31 cellular contexts compared by ENCODE assay signal in genomic region chr11:4060182-4060923, GRCh38. TPM values are rescaled to one million over a fixed set of nuclear protein-coding genes. Genes with fewer than 3 reads are reported as not detected.
A peak's percentile ranks its signal among the peaks of the same experiment; 100 is the strongest.
DNase-seq lines count a peak whose midpoint lies in the region; ATAC-seq and TF ChIP-seq lines count a peak whose summit lies in the region.
"Had no signal": no experiment of that assay in that cellular context is flagged by ENCODE, and none has a peak within 500 bp of the region (broad histone marks: within the 10 kb centered on the region; RNA-seq: fewer than 3 reads in every experiment).

No MANE protein-coding gene starts in this region.

- no peak for TF ChIP-seq EP300 in transverse colon (IDR thresholded peaks at IDR 0.05; ENCODE audit: low read depth)

- H3K27me3 Mint-ChIP-seq in central memory CD8-positive, alpha-beta T cell = no peaks in the 10 kb centered on the region
- H3K27me3 Mint-ChIP-seq: activated CD4-positive, alpha-beta T cell treated with anti-CD3 and anti-CD28 coated beads for 36 hours; dendritic cell treated with granulocyte-macrophage colony-stimulating factor and Interleukin-4, amounts not matched to agents 40 ng/mL and 50 ng/mL, for 4 days; IgD-negative memory B cell had no signal

- H3K36me3 Mint-ChIP-seq in central memory CD8-positive, alpha-beta T cell (ENCODE audit: insufficient read depth) = peaks cover 28% of the 10 kb centered on the region
- H3K36me3 Mint-ChIP-seq: natural killer cell had no signal

- H3K4me1 Mint-ChIP-seq in central memory CD8-positive, alpha-beta T cell = peaks cover 42% of the 10 kb centered on the region
- H3K4me1 Mint-ChIP-seq: GM23338 had no signal

- H3K9me3 Mint-ChIP-seq in central memory CD8-positive, alpha-beta T cell = no peaks in the 10 kb centered on the region
- H3K9me3 Mint-ChIP-seq: dendritic cell treated with granulocyte-macrophage colony-stimulating factor and Interleukin-4, amounts not matched to agents 40 ng/mL and 50 ng/mL, for 4 days; GM23338; IgD-negative memory B cell; natural killer cell; T-helper 2 cell treated with Interferon-gamma antibody and Interleukin-4, amounts not matched to agents 5 μg/mL and 100 μg/mL, for 36 hours had no signal

- peaks cover 4 to 11% (median 5%) of the 10 kb centered on the region in 4 donors for H3K36me3 ChIP-seq in right lobe of liver
- peaks cover 0 to 7% (median 0%) of the 10 kb centered on the region in 4 donors for H3K36me3 ChIP-seq in transverse colon

- H3K4me3 ChIP-seq in right lobe of liver (no peak overlapping the region), transverse colon (no peak overlapping the region)
- H3K4me3 ChIP-seq: gastrocnemius medialis, GM23338, left lung, SK-N-MC, skin epidermis, upper lobe of right lung had no signal

- H3K4me1 ChIP-seq in right lobe of liver (peaks cover 0 to 12% (median 0%) of the 10 kb centered on the region in 4 donors), transverse colon (peaks cover 21 to 67% (median 40%) of the 10 kb centered on the region in 4 donors)

- H3K9me3 ChIP-seq in right lobe of liver (no peaks in the 10 kb centered on the region), transverse colon (no peaks in the 10 kb centered on the region)
- H3K9me3 ChIP-seq: gastrocnemius medialis, left lung, upper lobe of right lung had no signal

- 50% methylated on average over 4 of the region's 4 CpGs for WGBS in right lobe of liver (ENCODE audit: insufficient coverage, low coverage, low lambda C conversion rate, missing lambda C conversion rate)
- WGBS in transverse colon (ENCODE audit: low coverage in 1 of 2), 2 donors = 39 to 42% methylated on average over 3 to 4 of the region's 4 CpGs

- no peak for ATAC-seq in central memory CD8-positive, alpha-beta T cell (replicated peaks; ENCODE audit: extremely low read depth, poor library complexity, severe bottlenecking)
- ATAC-seq in right lobe of liver = peak in 3 of 4 donors; percentile 51 to 65 (median 56)
- ATAC-seq: activated CD4-positive, alpha-beta T cell treated with anti-CD3 and anti-CD28 coated beads for 36 hours; activated CD8-positive, alpha-beta T cell treated with anti-CD3 and anti-CD28 coated beads, Interleukin-2, amount 10 ng/mL, durations not matched to agents 7 days and 5 days; gastrocnemius medialis; GM23338; left lung; natural killer cell; upper lobe of right lung had no signal

- in situ Hi-C loops in transverse colon (cut with MboI; ENCODE audit: low pct_ligation_motif_present in 1 of 4, low pct_unique_long_range_greater_than_20kb in 1 of 4, low sequenced_read_pairs in 3 of 4) = no loop called here

- no peak overlapping the region for H3K27ac ChIP-seq in right lobe of liver
- H3K27ac ChIP-seq in transverse colon = peak overlapping the region; percentile 49 to 61 (median 60)
- H3K27ac ChIP-seq: 22Rv1, C4-2B, left lung, SK-N-MC, upper lobe of right lung had no signal

- DNase-seq in NCI-H510A treated with DMSO at 0.1 percent for 48 hours (lab: John Stamatoyannopoulos, UW) (peak; percentile 2), NCI-H510A (lab: John Stamatoyannopoulos, UW) (no peak), right lobe of liver (no peak), transverse colon (peak; percentile 33), SK-N-DZ (ENCODE audit: low spot score) (no peak), SKM-1 treated with dmso at 0.1 percent for 144 hours (lab: John Stamatoyannopoulos, UW; ENCODE audit: unreplicated experiment) (no peak), NCI-H345 (lab: John Stamatoyannopoulos, UW) (no peak)
- no peak for DNase-seq in central memory CD8-positive, alpha-beta T cell (ENCODE audit: low spot score in 2 of 2)
- DNase-seq: activated CD4-positive, alpha-beta T cell treated with anti-CD3 and anti-CD28 coated beads for 36 hours; activated CD8-positive, alpha-beta T cell treated with anti-CD3 and anti-CD28 coated beads, Interleukin-2, amount 10 ng/mL, durations not matched to agents 7 days and 5 days; activated effector memory CD4-positive, alpha-beta T cell treated with anti-CD3 and anti-CD28 coated beads, Interleukin-2, amount 50 U/mL, for 16 hours; gastrocnemius medialis; hippocampal formation; left lung; natural killer cell; NCI-H1092; NCI-H187; NCI-H2171 treated with DMSO at 0.1 percent for 48 hours; NCI-H526 treated with DMSO at 0.1 percent for 48 hours; occipital lobe; stimulated activated CD4-positive, alpha-beta T cell treated with anti-CD3 and anti-CD28 coated beads, Interleukin-1b, Interleukin-23, amount 100 ng/mL, for 48 hours; stimulated activated CD8-positive, alpha-beta memory T cell treated with anti-CD3 and anti-CD28 coated beads, Interleukin-4, amount 100 ng/mL, for 48 hours; upper lobe of right lung had no signal

- TF ChIP-seq POLR2A in right lobe of liver (IDR thresholded peaks at IDR 0.05) = no peak
- no peak for TF ChIP-seq POLR2A in transverse colon (IDR thresholded peaks at IDR 0.05)

- TF ChIP-seq CTCF in right lobe of liver (IDR thresholded peaks at IDR 0.05) = no peak
- TF ChIP-seq CTCF in transverse colon (IDR thresholded peaks at IDR 0.05) = no peak

- H3K27me3 ChIP-seq in right lobe of liver (no peaks in the 10 kb centered on the region), transverse colon (no peaks in the 10 kb centered on the region)
- H3K27me3 ChIP-seq: gastrocnemius medialis, left lung, upper lobe of right lung had no signal

- peak overlapping the region; percentile 30 for H3K27ac Mint-ChIP-seq in central memory CD8-positive, alpha-beta T cell (ENCODE audit: low read depth)
- H3K27ac Mint-ChIP-seq: activated CD4-positive, alpha-beta T cell treated with anti-CD3 and anti-CD28 coated beads for 36 hours; activated CD8-positive, alpha-beta T cell treated with anti-CD3 and anti-CD28 coated beads, Interleukin-2, amount 10 ng/mL, durations not matched to agents 7 days and 5 days; dendritic cell treated with granulocyte-macrophage colony-stimulating factor and Interleukin-4, amounts not matched to agents 40 ng/mL and 50 ng/mL, for 4 days; GM23338; T-helper 2 cell treated with Interferon-gamma antibody and Interleukin-4, amounts not matched to agents 5 μg/mL and 100 μg/mL, for 36 hours had no signal

- intact Hi-C loops in right lobe of liver (cut with DNase I) (no loop called here), transverse colon (cut with DNase I; ENCODE audit: low total_unique reads) (no loop called here)

- H3K4me3 Mint-ChIP-seq in central memory CD8-positive, alpha-beta T cell = no peak overlapping the region
- H3K4me3 Mint-ChIP-seq: activated CD4-positive, alpha-beta T cell treated with anti-CD3 and anti-CD28 coated beads for 36 hours; activated CD8-positive, alpha-beta T cell treated with anti-CD3 and anti-CD28 coated beads, Interleukin-2, amount 10 ng/mL, durations not matched to agents 7 days and 5 days; dendritic cell treated with granulocyte-macrophage colony-stimulating factor and Interleukin-4, amounts not matched to agents 40 ng/mL and 50 ng/mL, for 4 days; GM23338; IgD-negative memory B cell; natural killer cell; T-helper 2 cell treated with Interferon-gamma antibody and Interleukin-4, amounts not matched to agents 5 μg/mL and 100 μg/mL, for 36 hours had no signal

RNA-seq across cellular contexts. Expression of gene RRM1, which starts 34.2 kb away (rescaled TPM):
- 10 to 100 TPM; 14.0 to 24.3 (median 16.7) TPM for total RNA-seq in right lobe of liver
- 10 to 100 TPM; 13.8 to 23.8 (median 16.8) TPM for total RNA-seq in transverse colon
- 207 and 257 TPM in 2 replicates for polyA plus RNA-seq in SK-N-DZ (2014; cell fraction: cytosol; rRNA removed)
- polyA plus RNA-seq in SK-N-DZ (2014; cell fraction: nucleus; rRNA removed) = 116 and 139 TPM in 2 replicates

Comparison
In these comparisons a context has a peak if more than half of its experiments do, and no peak if none do; other contexts are left out.
1. DNase-seq: peak in NCI-H510A treated with DMSO at 0.1 percent for 48 hours (single experiment) and transverse colon (single experiment); none in NCI-H510A (single experiment), central memory CD8-positive, alpha-beta T cell (0 of 2), right lobe of liver (0 of 3), SK-N-DZ (single experiment), SKM-1 treated with dmso at 0.1 percent for 144 hours (single experiment) and NCI-H345 (single experiment).
2. H3K27ac ChIP-seq: peak in transverse colon (4 of 4); none in right lobe of liver (0 of 3).